In genomic region chr15:71549697-71550096, GRCh38 we compare ENCODE assay signal across 14 cellular contexts.
"Had no signal": no experiment of that assay in that cellular context is flagged by ENCODE, and none has a peak within 500 bp of the region (broad histone marks: within the 10 kb centered on the region; RNA-seq: fewer than 3 reads in every experiment).

No MANE protein-coding gene starts in this region.

- H3K36me3 Mint-ChIP-seq: activated naive CD4-positive, alpha-beta T cell treated with anti-CD3 and anti-CD28 coated beads, Interleukin-2, amount 50 U/mL, for 24 hours had no signal

- H3K4me3 ChIP-seq: ascending aorta, lower lobe of right lung, tibial nerve had no signal

- ATAC-seq: lower lobe of right lung; stimulated activated naive CD8-positive, alpha-beta T cell treated with anti-CD3 and anti-CD28 coated beads, Interleukin-15, Interleukin-2, amounts not matched to agents 100 U/mL and 50 U/mL, for 24 hours had no signal

- H3K4me1 Mint-ChIP-seq: activated naive CD4-positive, alpha-beta T cell treated with anti-CD3 and anti-CD28 coated beads, Interleukin-2, amount 50 U/mL, for 24 hours had no signal

- H3K4me1 ChIP-seq: lower lobe of right lung had no signal

- H3K27ac Mint-ChIP-seq: activated naive CD4-positive, alpha-beta T cell treated with anti-CD3 and anti-CD28 coated beads, Interleukin-2, amount 50 U/mL, for 24 hours; dendritic cell treated with granulocyte-macrophage colony-stimulating factor and Interleukin-4, amounts not matched to agents 40 ng/mL and 50 ng/mL, for 4 days had no signal

- H3K27ac ChIP-seq: ascending aorta, lower lobe of right lung had no signal

- H3K4me3 Mint-ChIP-seq: activated naive CD4-positive, alpha-beta T cell treated with anti-CD3 and anti-CD28 coated beads, Interleukin-2, amount 50 U/mL, for 24 hours; dendritic cell treated with granulocyte-macrophage colony-stimulating factor and Interleukin-4, amounts not matched to agents 40 ng/mL and 50 ng/mL, for 4 days had no signal

- DNase-seq: activated CD4-positive, alpha-beta T cell treated with anti-CD3 and anti-CD28 coated beads, Interleukin-2, amount 50 U/mL, for 4 hours; activated gamma-delta T cell; effector memory CD4-positive, alpha-beta T cell; foreskin fibroblast; kidney glomerular epithelial cell; lower lobe of right lung; nucleus accumbens; posterior cingulate gyrus; stimulated activated naive CD8-positive, alpha-beta T cell treated with anti-CD3 and anti-CD28 coated beads, Interleukin-15, Interleukin-2, amounts not matched to agents 100 U/mL and 50 U/mL, for 24 hours had no signal

- H3K9me3 Mint-ChIP-seq: activated naive CD4-positive, alpha-beta T cell treated with anti-CD3 and anti-CD28 coated beads, Interleukin-2, amount 50 U/mL, for 24 hours; dendritic cell treated with granulocyte-macrophage colony-stimulating factor and Interleukin-4, amounts not matched to agents 40 ng/mL and 50 ng/mL, for 4 days; nephron had no signal

- H3K36me3 ChIP-seq: ascending aorta, lower lobe of right lung, tibial nerve had no signal

- H3K9me3 ChIP-seq: ascending aorta, lower lobe of right lung, tibial nerve had no signal

- H3K27me3 Mint-ChIP-seq: dendritic cell treated with granulocyte-macrophage colony-stimulating factor and Interleukin-4, amounts not matched to agents 40 ng/mL and 50 ng/mL, for 4 days had no signal

- H3K27me3 ChIP-seq: ascending aorta, tibial nerve had no signal
